1 cellular context compared by ENCODE assay signal in genomic region chr1:42817976-42818375, GRCh38.
TF ChIP-seq lines count a peak whose summit lies in the region.

No MANE protein-coding gene starts in this region.

TF ChIP-seq in GM23338, 12 proteins besides CTCF, POLR2A, EP300 and RAD21 (continued from another document):
- TF ChIP-seq ZNF462 (CRISPR knock-in tag; IDR thresholded peaks at IDR 0.05), result no peak
